In genomic region chr2:176117823-176118376, GRCh38 we compare ENCODE assay signal across 1 cellular context.
A peak's percentile ranks its signal among the peaks of the same experiment; 100 is the strongest.
TF ChIP-seq lines count a peak whose summit lies in the region.

No MANE protein-coding gene starts in this region.

TF ChIP-seq in H1, 55 proteins besides CTCF, POLR2A, EP300 and RAD21:
- TF ChIP-seq RNF2 (IDR thresholded peaks at IDR 0.05; ENCODE audit: borderline replicate concordance, low read depth, low read length, missing control alignments, poor library complexity, severe bottlenecking), result peak; percentile 17
- TF ChIP-seq SUZ12 (IDR thresholded peaks at IDR 0.05; ENCODE audit: low read length), result peak; percentile 79
- no peak for TF ChIP-seq BCL11A (IDR thresholded peaks at IDR 0.05; ENCODE audit: low read depth in 2 of 2, low read length in 2 of 2)
- TF ChIP-seq SP1 (IDR thresholded peaks at IDR 0.05; ENCODE audit: low read depth, low read length), result no peak
- TF ChIP-seq SP2 (IDR thresholded peaks at IDR 0.05; ENCODE audit: low read length), result no peak
- TF ChIP-seq, protein P1, sequence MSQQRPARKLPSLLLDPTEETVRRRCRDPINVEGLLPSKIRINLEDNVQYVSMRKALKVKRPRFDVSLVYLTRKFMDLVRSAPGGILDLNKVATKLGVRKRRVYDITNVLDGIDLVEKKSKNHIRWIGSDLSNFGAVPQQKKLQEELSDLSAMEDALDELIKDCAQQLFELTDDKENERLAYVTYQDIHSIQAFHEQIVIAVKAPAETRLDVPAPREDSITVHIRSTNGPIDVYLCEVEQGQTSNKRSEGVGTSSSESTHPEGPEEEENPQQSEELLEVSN (IDR thresholded peaks at IDR 0.05), result no peak
- TF ChIP-seq EZH2 (IDR thresholded peaks at IDR 0.05; ENCODE audit: low read depth, low read length, severe bottlenecking), result peak; percentile 49
